9 cellular contexts compared by ENCODE assay signal in the genomic region with DNA sequence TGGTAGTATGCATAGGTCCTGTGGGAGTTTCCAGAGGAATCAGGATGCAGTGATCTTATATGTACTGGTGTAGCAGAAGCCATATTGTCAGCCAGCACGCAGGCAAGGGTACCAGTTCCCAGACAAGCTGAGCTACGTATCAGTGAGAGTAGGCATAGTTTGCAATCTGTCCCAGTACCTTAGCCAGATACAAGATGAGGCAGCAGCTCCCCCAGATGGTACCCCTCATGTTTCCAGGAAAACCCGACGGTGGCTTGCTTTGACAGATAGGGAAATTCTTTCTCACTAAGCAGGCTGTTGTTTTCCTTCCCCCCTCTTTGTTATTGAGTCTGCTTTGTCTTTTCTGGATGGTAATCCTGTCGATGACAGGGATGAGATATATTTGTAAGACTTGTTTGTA.
DNase-seq lines count a peak whose midpoint lies in the region; ATAC-seq, FAIRE-seq and TF ChIP-seq lines count a peak whose summit lies in the region.
"Had no signal": no experiment of that assay in that cellular context is flagged by ENCODE, and none has a peak within 500 bp of the region (broad histone marks: within the 10 kb centered on the region; RNA-seq: fewer than 3 reads in every experiment).

No MANE protein-coding gene starts in this region.

- no peak for TF ChIP-seq POLR2A in GM12892 (IDR thresholded peaks at IDR 0.05; ENCODE audit: low read depth, low read length)

- no peak for ATAC-seq in HG03342 (IDR thresholded peaks at IDR 0.05; ENCODE audit: unreplicated experiment)

- no peak for DNase-seq in GM12892 (ENCODE audit: insufficient read length)
- DNase-seq in activated CD4-positive, alpha-beta T cell treated with anti-CD3 and anti-CD28 coated beads for 48 hours = peak; percentile 47
- peak; percentile 79 for DNase-seq in cerebellar cortex (ENCODE audit: low spot score)
- peak; percentile 39 for DNase-seq in stimulated activated CD4-positive, alpha-beta T cell treated with anti-CD3 and anti-CD28 coated beads, Interleukin-1b, Interleukin-23, amount 100 ng/mL, for 48 hours
- DNase-seq in GM19240 (ENCODE audit: insufficient read length, low spot score) = no peak
- no peak for DNase-seq in NCI-H526 treated with DMSO at 0.1 percent for 48 hours (lab: John Stamatoyannopoulos, UW)
- no peak for DNase-seq in NCI-H526 (lab: John Stamatoyannopoulos, UW)

- FAIRE-seq in GM12892 (lab: Jason Lieb, UNC) = peak; percentile 69
- FAIRE-seq: GM18507 had no signal

Comparison
In these comparisons a context has a peak if more than half of its experiments do, and no peak if none do; other contexts are left out.
1. DNase-seq: peak in activated CD4-positive, alpha-beta T cell treated with anti-CD3 and anti-CD28 coated beads for 48 hours (single experiment), cerebellar cortex (single experiment) and stimulated activated CD4-positive, alpha-beta T cell treated with anti-CD3 and anti-CD28 coated beads, Interleukin-1b, Interleukin-23, amount 100 ng/mL, for 48 hours (single experiment); none in GM12892 (single experiment), GM19240 (single experiment), NCI-H526 treated with DMSO at 0.1 percent for 48 hours (single experiment) and NCI-H526 (0 of 2).